In genomic region chr3:69542265-69543079, GRCh38 we compare ENCODE assay signal across 10 cellular contexts.
DNase-seq lines count a peak whose midpoint lies in the region; ATAC-seq and TF ChIP-seq lines count a peak whose summit lies in the region.
"Had no signal": no experiment of that assay in that cellular context is flagged by ENCODE, and none has a peak within 500 bp of the region (broad histone marks: within the 10 kb centered on the region; RNA-seq: fewer than 3 reads in every experiment).

No MANE protein-coding gene starts in this region.

- ATAC-seq in left lobe of liver (peak; percentile 37), HG03280 (IDR thresholded peaks at IDR 0.05; ENCODE audit: unreplicated experiment) (no peak)

- no peaks in the 10 kb centered on the region for H3K9me3 ChIP-seq in suprapubic skin
- no peaks in the 10 kb centered on the region for H3K9me3 ChIP-seq in CD8-positive, alpha-beta memory T cell (ENCODE audit: low read length)

- H3K27ac Mint-ChIP-seq in CD8-positive, alpha-beta memory T cell, result no peak overlapping the region
- H3K27ac Mint-ChIP-seq: activated B cell treated with CpG ODN at 0.5 μM for 24 hours, memory B cell had no signal

- CTCF ChIA-PET in CD8-positive, alpha-beta memory T cell (lab: Charles Lee), result no interaction called here

- peak overlapping the region; percentile 89 for H3K27ac ChIP-seq in cingulate gyrus (ENCODE audit: low read depth, low read length)
- peak overlapping the region; percentile 81 for H3K27ac ChIP-seq in suprapubic skin
- no peak overlapping the region for H3K27ac ChIP-seq in CD8-positive, alpha-beta memory T cell (ENCODE audit: low read depth, low read length)

- H3K27me3 ChIP-seq in suprapubic skin, result peaks cover 18% of the 10 kb centered on the region
- H3K27me3 ChIP-seq in CD8-positive, alpha-beta memory T cell (ENCODE audit: insufficient read depth, low read length, poor library complexity, severe bottlenecking), result no peaks in the 10 kb centered on the region

- no peaks in the 10 kb centered on the region for H3K36me3 Mint-ChIP-seq in CD8-positive, alpha-beta memory T cell
- H3K36me3 Mint-ChIP-seq: memory B cell had no signal

- H3K9me3 Mint-ChIP-seq in CD8-positive, alpha-beta memory T cell, result peaks cover 0 to 4% (median 0%) of the 10 kb centered on the region in 5 donors
- H3K9me3 Mint-ChIP-seq: activated B cell treated with CpG ODN at 0.5 μM for 24 hours, memory B cell had no signal

- POLR2A ChIA-PET in CD8-positive, alpha-beta memory T cell (lab: Charles Lee), result no interaction called here

- TF ChIP-seq EP300 in suprapubic skin (IDR thresholded peaks at IDR 0.05), result no peak

- H3K36me3 ChIP-seq in suprapubic skin, result no peaks in the 10 kb centered on the region
- no peaks in the 10 kb centered on the region for H3K36me3 ChIP-seq in CD8-positive, alpha-beta memory T cell (ENCODE audit: insufficient read depth, low read length)

- H3K4me1 ChIP-seq in suprapubic skin, result peaks cover 36% of the 10 kb centered on the region
- no peaks in the 10 kb centered on the region for H3K4me1 ChIP-seq in CD8-positive, alpha-beta memory T cell (ENCODE audit: insufficient read depth, low read length)

- peaks cover 7 to 31% of the 10 kb centered on the region in 2 donors for H3K27me3 Mint-ChIP-seq in CD8-positive, alpha-beta memory T cell

- peaks cover 3 to 8% (median 4%) of the 10 kb centered on the region in 3 donors for H3K4me1 Mint-ChIP-seq in CD8-positive, alpha-beta memory T cell
- H3K4me1 Mint-ChIP-seq: activated B cell treated with CpG ODN at 0.5 μM for 24 hours, memory B cell had no signal

- no peak for TF ChIP-seq POLR2A in suprapubic skin (IDR thresholded peaks at IDR 0.05)

- H3K4me3 Mint-ChIP-seq in CD8-positive, alpha-beta memory T cell, result no peak overlapping the region
- H3K4me3 Mint-ChIP-seq: activated B cell treated with CpG ODN at 0.5 μM for 24 hours, memory B cell had no signal

- no peak for TF ChIP-seq CTCF in suprapubic skin (IDR thresholded peaks at IDR 0.05)

- DNase-seq in NCI-H1417 (lab: John Stamatoyannopoulos, UW) (peak in 2 of 3 experiments; percentile 64 to 69), NCI-H1417 treated with DMSO at 0.1 percent for 48 hours (lab: John Stamatoyannopoulos, UW) (no peak), left lobe of liver (ENCODE audit: low spot score) (no peak), suprapubic skin (ENCODE audit: low spot score in 2 of 2) (peak in 1 of 2 donors; percentile 79), NCI-H2029 (lab: John Stamatoyannopoulos, UW) (no peak)
- no peak for DNase-seq in CD8-positive, alpha-beta memory T cell
- DNase-seq: activated B cell treated with CpG ODN at 0.5 μM for 24 hours had no signal

- 1% methylated on average over 42 of the region's 66 CpGs for WGBS in suprapubic skin

- peak overlapping the region; percentile 75 for H3K4me3 ChIP-seq in suprapubic skin
- H3K4me3 ChIP-seq in CD8-positive, alpha-beta memory T cell (ENCODE audit: low read length), result no peak overlapping the region

Comparison
In these comparisons a context has a peak if more than half of its experiments do, and no peak if none do; other contexts are left out.
1. DNase-seq: peak in NCI-H1417 (2 of 3); none in NCI-H1417 treated with DMSO at 0.1 percent for 48 hours (single experiment), left lobe of liver (single experiment), NCI-H2029 (single experiment) and CD8-positive, alpha-beta memory T cell (0 of 5).